ENCODE assay signal across 25 cellular contexts in the genomic region with DNA sequence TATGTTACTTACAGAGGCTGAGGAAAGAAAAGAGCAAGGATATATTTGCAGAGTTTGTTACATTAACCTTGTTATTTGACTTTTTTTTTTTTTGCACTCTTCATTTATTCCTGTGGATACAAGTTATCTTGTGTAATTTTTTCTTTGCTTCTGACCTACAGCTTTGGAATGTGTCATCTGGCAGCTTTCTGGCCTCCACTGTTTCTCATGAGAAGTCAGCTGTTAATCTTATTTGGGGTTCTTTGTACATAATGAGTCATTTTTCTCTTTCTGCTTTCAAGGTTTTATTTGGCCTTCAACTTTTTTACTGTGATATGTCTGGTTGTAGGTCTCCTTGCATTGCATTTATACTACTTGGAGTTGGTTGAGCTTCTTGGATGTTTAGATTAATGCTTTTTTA.
A peak's percentile ranks its signal among the peaks of the same experiment; 100 is the strongest.
DNase-seq lines count a peak whose midpoint lies in the region; ATAC-seq, FAIRE-seq and TF ChIP-seq lines count a peak whose summit lies in the region.
"Had no signal": no experiment of that assay in that cellular context is flagged by ENCODE, and none has a peak within 500 bp of the region (broad histone marks: within the 10 kb centered on the region; RNA-seq: fewer than 3 reads in every experiment).

No MANE protein-coding gene starts in this region.

- CTCF ChIA-PET in HepG2 (lab: Yijun Ruan, JAX; ENCODE audit: low intra/inter-chr PET ratio, low total read pairs), result no interaction called here
- CTCF ChIA-PET in GM10248 (lab: Yijun Ruan, JAX), result no interaction called here

- H2BK120ac ChIP-seq in mesenchymal stem cell (ENCODE audit: low read depth, low read length), result no peak overlapping the region

- H3K4me2 ChIP-seq in HepG2 (ENCODE audit: low read depth, low read length) (no peak overlapping the region), mesenchymal stem cell (ENCODE audit: low read length, poor library complexity, severe bottlenecking) (no peak overlapping the region)

- no peak overlapping the region for H2AK5ac ChIP-seq in mesenchymal stem cell (ENCODE audit: low read length, severe bottlenecking)

- TF ChIP-seq RAD21 in HepG2 (CRISPR knock-in tag; IDR thresholded peaks at IDR 0.05), result no peak

- no peak overlapping the region for H3K14ac ChIP-seq in mesenchymal stem cell (ENCODE audit: low read length in 2 of 2)

- H3K9ac ChIP-seq in HepG2 (ENCODE audit: insufficient read depth, low read depth, low read length) (no peak overlapping the region), mesenchymal stem cell (ENCODE audit: low read length) (no peak overlapping the region)

- H3K23ac ChIP-seq in mesenchymal stem cell (ENCODE audit: low read length in 2 of 2), result no peak overlapping the region

- no peaks in the 10 kb centered on the region for H3K79me1 ChIP-seq in mesenchymal stem cell (replicated peaks; ENCODE audit: low read length, poor library complexity, severe bottlenecking)

- no peak for TF ChIP-seq EP300 in HepG2 (IDR thresholded peaks at IDR 0.05; ENCODE audit: low read depth in 2 of 2, low read length in 2 of 2)
- no peak for TF ChIP-seq EP300 in HepG2 (CRISPR knock-in tag; IDR thresholded peaks at IDR 0.05; ENCODE audit: borderline replicate concordance)

- H3K18ac ChIP-seq in mesenchymal stem cell (ENCODE audit: low read depth in 1 of 2, low read length in 2 of 2), result no peak overlapping the region

- no peak for TF ChIP-seq CTCF in HepG2 (CRISPR knock-in tag; IDR thresholded peaks at IDR 0.05)
- no peak for TF ChIP-seq CTCF in right lobe of liver (IDR thresholded peaks at IDR 0.05)
- no peak for TF ChIP-seq CTCF in choroid plexus epithelial cell (conservative IDR thresholded peaks at IDR 0.05; ENCODE audit: low read depth, low read length)
- TF ChIP-seq CTCF in GM10248 (IDR thresholded peaks at IDR 0.05; ENCODE audit: control extremely low read depth, extremely low read depth, low read depth, missing control alignments), result no peak
- no peak for TF ChIP-seq CTCF in lower lobe of right lung (IDR thresholded peaks at IDR 0.05)

- DNase-seq in HepG2 (ENCODE audit: low spot score), result no peak
- DNase-seq in right lobe of liver, result no peak
- DNase-seq in choroid plexus epithelial cell (ENCODE audit: low read depth), result peak; percentile 5
- DNase-seq in mesenchymal stem cell, result peak; percentile 2
- DNase-seq in GM10248 (ENCODE audit: extremely low spot score), result no peak
- DNase-seq in lower lobe of right lung, result no peak
- DNase-seq in activated naive CD4-positive, alpha-beta T cell (lab: John Stamatoyannopoulos, UW), result no peak
- DNase-seq: Caco-2; CD8-positive, alpha-beta T cell; GOT3; HFFc6; NCI-H1092; NCI-H1436; NCI-H187 treated with DMSO at 0.1 percent for 48 hours; NCI-H446; NCI-H524 treated with DMSO at 0.1 percent for 48 hours; NCI-H774; SIG-M5 had no signal

- H3K27ac ChIP-seq in HepG2 (ENCODE audit: extremely low read length, insufficient read depth, low read length) (no peak overlapping the region), right lobe of liver (no peak overlapping the region), mesenchymal stem cell (ENCODE audit: low read length, poor library complexity, severe bottlenecking) (no peak overlapping the region), lower lobe of right lung (no peak overlapping the region)
- H3K27ac ChIP-seq: 22Rv1, C4-2B, HL-60 had no signal

- H3K4me1 ChIP-seq in HepG2 (ENCODE audit: insufficient read depth, low read length) (no peaks in the 10 kb centered on the region), right lobe of liver (no peaks in the 10 kb centered on the region), mesenchymal stem cell (ENCODE audit: control insufficient read depth, insufficient read depth, low read depth, low read length) (peaks cover 1% of the 10 kb centered on the region), lower lobe of right lung (no peaks in the 10 kb centered on the region)
- H3K4me1 ChIP-seq: Caco-2, HAP-1 had no signal

- no peak overlapping the region for H2BK5ac ChIP-seq in mesenchymal stem cell (ENCODE audit: low read depth, low read length, poor library complexity, severe bottlenecking)

- H2AFZ ChIP-seq in HepG2 (ENCODE audit: low read length), result no peak overlapping the region
- H2AFZ ChIP-seq in mesenchymal stem cell (ENCODE audit: low read depth, low read length), result no peak overlapping the region

- H3K4me3 ChIP-seq in HepG2 (replicated peaks in 1 of 3; ENCODE audit: insufficient read depth in 1 of 3, low read depth in 2 of 3, low read length in 3 of 3) (no peak overlapping the region), right lobe of liver (no peak overlapping the region), choroid plexus epithelial cell (ENCODE audit: low read depth, low read length) (no peak overlapping the region), mesenchymal stem cell (ENCODE audit: insufficient read depth in 1 of 2, low read depth in 1 of 2, low read length in 2 of 2) (no peak overlapping the region), lower lobe of right lung (no peak overlapping the region)
- H3K4me3 ChIP-seq: HAP-1 had no signal

- no peaks in the 10 kb centered on the region for H4K20me1 ChIP-seq in HepG2 (ENCODE audit: insufficient read depth, low read length)

- no peak for FAIRE-seq in HepG2 (lab: Jason Lieb, UNC)
- FAIRE-seq: G401.6, GM12891, RCC 7860 had no signal

- in situ Hi-C loops in HepG2 (cut with HindIII; ENCODE audit: extremely low pct_ligation_motif_present, low pct_unique_long_range_greater_than_20kb), result no loop called here

- intact Hi-C loops in HepG2 (cut with micrococcal nuclease; ENCODE audit: unreplicated experiment) (no loop called here), right lobe of liver (cut with DNase I) (no loop called here), lower lobe of right lung (cut with DNase I) (no loop called here)

- no peak overlapping the region for H3K4ac ChIP-seq in mesenchymal stem cell (ENCODE audit: low read depth in 1 of 2, low read length in 2 of 2)

- ATAC-seq in HepG2, result no peak
- ATAC-seq in right lobe of liver, result no peak
- no peak for ATAC-seq in lower lobe of right lung
- ATAC-seq: CD8-positive, alpha-beta T cell had no signal

- no TSS peak for BruUV-seq in HepG2 (replicated peaks; lab: Mats Ljungman, UMichigan)

- H3K36me3 ChIP-seq in HepG2 (replicated peaks in 1 of 2; ENCODE audit: control insufficient read depth in 1 of 2, insufficient read depth in 2 of 2, low read length in 2 of 2), result no peaks in the 10 kb centered on the region
- H3K36me3 ChIP-seq in right lobe of liver, result no peaks in the 10 kb centered on the region
- H3K36me3 ChIP-seq in mesenchymal stem cell (ENCODE audit: control insufficient read depth in 1 of 2, insufficient read depth in 2 of 2, low read depth in 1 of 2, low read length in 2 of 2), result no peaks in the 10 kb centered on the region
- no peaks in the 10 kb centered on the region for H3K36me3 ChIP-seq in lower lobe of right lung
- H3K36me3 ChIP-seq: HAP-1 had no signal

- TF ChIP-seq POLR2A in HepG2 (IDR thresholded peaks at IDR 0.05; ENCODE audit: insufficient read depth in 1 of 2, low read depth in 2 of 2, low read length in 2 of 2) (no peak), right lobe of liver (IDR thresholded peaks at IDR 0.05) (no peak)

- no peak overlapping the region for H2BK15ac ChIP-seq in mesenchymal stem cell (ENCODE audit: low read depth, poor library complexity, severe bottlenecking)

- no peak overlapping the region for H4K91ac ChIP-seq in mesenchymal stem cell (ENCODE audit: low read length)

- H3K9me3 ChIP-seq in HepG2 (ENCODE audit: low read length) (no peaks in the 10 kb centered on the region; the same call in 1 of the 2 replicates), right lobe of liver (no peaks in the 10 kb centered on the region), mesenchymal stem cell (ENCODE audit: control insufficient read depth, low read length) (peaks cover 16% of the 10 kb centered on the region), lower lobe of right lung (peaks cover 22% of the 10 kb centered on the region)
- H3K9me3 ChIP-seq: Caco-2, HAP-1 had no signal

- H3K27me3 ChIP-seq in HepG2 (ENCODE audit: control insufficient read depth in 1 of 2, insufficient read depth in 2 of 2, low read length in 2 of 2) (peaks cover 9 to 37% of the 10 kb centered on the region in 2 experiments), right lobe of liver (no peaks in the 10 kb centered on the region), mesenchymal stem cell (ENCODE audit: control insufficient read depth in 1 of 2, insufficient read depth in 1 of 2, low read length in 2 of 2) (peaks cover 0 to 5% of the 10 kb centered on the region in 2 experiments), lower lobe of right lung (ENCODE audit: low read depth) (peaks cover 6% of the 10 kb centered on the region)

- no peak overlapping the region for H4K8ac ChIP-seq in mesenchymal stem cell (ENCODE audit: low read length)

- H2BK12ac ChIP-seq in mesenchymal stem cell (ENCODE audit: low read length in 2 of 2), result no peak overlapping the region

- POLR2A ChIA-PET in HepG2 (lab: Yijun Ruan, JAX) (no interaction called here), GM10248 (lab: Yijun Ruan, JAX) (no interaction called here)

- H3K79me2 ChIP-seq in HepG2 (ENCODE audit: insufficient read depth, low read length), result no peaks in the 10 kb centered on the region

TF ChIP-seq in HepG2, 621 proteins besides CTCF, POLR2A, EP300 and RAD21:
- TF ChIP-seq POLR2AphosphoS5 (IDR thresholded peaks at IDR 0.05; ENCODE audit: low read depth, low read length), result no peak
- peak; percentile 76 for TF ChIP-seq ZNF317 (CRISPR knock-in tag; IDR thresholded peaks at IDR 0.05)

Comparison
In these comparisons a context has a peak if more than half of its experiments do, and no peak if none do; other contexts are left out.
1. DNase-seq: peak in choroid plexus epithelial cell (single experiment) and mesenchymal stem cell (single experiment); none in HepG2 (single experiment), right lobe of liver (0 of 3), GM10248 (single experiment), lower lobe of right lung (single experiment) and activated naive CD4-positive, alpha-beta T cell (0 of 4).